Comparison of ENCODE assay signal across 8 cellular contexts in genomic region chr22:35349704-35350538, GRCh38. TPM values are rescaled to one million over a fixed set of nuclear protein-coding genes. Genes with fewer than 3 reads are reported as not detected.
A peak's percentile ranks its signal among the peaks of the same experiment; 100 is the strongest.
DNase-seq lines count a peak whose midpoint lies in the region; ATAC-seq and TF ChIP-seq lines count a peak whose summit lies in the region.

No MANE protein-coding gene starts in this region.

- H3K27ac ChIP-seq in right lobe of liver, result peak overlapping the region in 1 of 3 donors; percentile 11

- no peaks in the 10 kb centered on the region for H3K27me3 ChIP-seq in right lobe of liver

- H3K36me3 Mint-ChIP-seq in type B pancreatic cell, result no peaks in the 10 kb centered on the region

- DNase-seq in NCI-H82 (lab: John Stamatoyannopoulos, UW) (peak; percentile 60), NCI-H82 treated with DMSO at 0.1 percent for 48 hours (lab: John Stamatoyannopoulos, UW; ENCODE audit: unreplicated experiment) (no peak), right lobe of liver (peak in 1 of 3 donors; percentile 59), type B pancreatic cell (ENCODE audit: extremely low spot score, unreplicated experiment) (no peak)

- intact Hi-C loops in right lobe of liver (cut with DNase I), result loop anchor here (5.0 to 10.0 kb wide), 3 partner anchors 65 to 232 kb away; no protein-coding TSS in a partner anchor

- ATAC-seq in SK-N-SH treated with all-trans-retinoic acid at 6 μM for 48 hours (peak; percentile 44), right lobe of liver (peak; percentile 1 to 19 (median 10)), GM21619 (IDR thresholded peaks at IDR 0.05; ENCODE audit: unreplicated experiment) (no peak), HG02840 (IDR thresholded peaks at IDR 0.05; ENCODE audit: low FRiP score, unreplicated experiment) (no peak), GM18861 (IDR thresholded peaks at IDR 0.05; ENCODE audit: unreplicated experiment) (no peak)

- TF ChIP-seq POLR2A in right lobe of liver (IDR thresholded peaks at IDR 0.05), result no peak

- 35% methylated on average over 6 of the region's 17 CpGs for whole genome bisulfite sequencing in right lobe of liver (ENCODE audit: insufficient coverage, low coverage, low lambda C conversion rate, missing lambda C conversion rate)

- H3K4me3 Mint-ChIP-seq in type B pancreatic cell, result peak overlapping the region; percentile 34

- peak overlapping the region; percentile 81 for H3K27ac Mint-ChIP-seq in type B pancreatic cell

- H3K27me3 Mint-ChIP-seq in type B pancreatic cell, result peaks cover 5% of the 10 kb centered on the region

- H3K4me1 Mint-ChIP-seq in type B pancreatic cell (ENCODE audit: unreplicated experiment), result peaks cover 20% of the 10 kb centered on the region

- no peak for TF ChIP-seq CTCF in right lobe of liver (IDR thresholded peaks at IDR 0.05)
- no peak for TF ChIP-seq CTCF in type B pancreatic cell (conservative IDR thresholded peaks at IDR 0.05)

- no peak overlapping the region for H3K4me3 ChIP-seq in right lobe of liver

- peaks cover 0 to 7% (median 1%) of the 10 kb centered on the region in 4 donors for H3K36me3 ChIP-seq in right lobe of liver

- no peaks in the 10 kb centered on the region for H3K9me3 Mint-ChIP-seq in type B pancreatic cell

- H3K4me1 ChIP-seq in right lobe of liver, result peaks cover 0 to 20% (median 0%) of the 10 kb centered on the region in 4 donors

- no peaks in the 10 kb centered on the region for H3K9me3 ChIP-seq in right lobe of liver

TF ChIP-seq in SK-N-SH treated with all-trans-retinoic acid at 6 μM for 48 hours, 23 proteins besides CTCF, POLR2A, EP300 and RAD21:
- no peak for TF ChIP-seq ZNF565 (CRISPR knock-in tag; conservative IDR thresholded peaks at IDR 0.05; ENCODE audit: low read depth)
- TF ChIP-seq ISL1 (CRISPR knock-in tag; IDR thresholded peaks at IDR 0.05), result no peak
- TF ChIP-seq SNAI2 (CRISPR knock-in tag; IDR thresholded peaks at IDR 0.05), result no peak
- TF ChIP-seq RARB (CRISPR knock-in tag; IDR thresholded peaks at IDR 0.05), result no peak
- TF ChIP-seq ZC3H10 (CRISPR knock-in tag; IDR thresholded peaks at IDR 0.05), result no peak
- TF ChIP-seq CREB5 (CRISPR knock-in tag; IDR thresholded peaks at IDR 0.05; ENCODE audit: low read depth), result no peak
- TF ChIP-seq ARNTL (CRISPR knock-in tag; IDR thresholded peaks at IDR 0.05; ENCODE audit: borderline replicate concordance, low read depth), result no peak
- TF ChIP-seq ZFP3 (CRISPR knock-in tag; IDR thresholded peaks at IDR 0.05), result no peak
- no peak for TF ChIP-seq CSRNP3 (CRISPR knock-in tag; IDR thresholded peaks at IDR 0.05)
- TF ChIP-seq ZNF8 (CRISPR knock-in tag; IDR thresholded peaks at IDR 0.05), result no peak
- no peak for TF ChIP-seq TSHZ2 (CRISPR knock-in tag; IDR thresholded peaks at IDR 0.05)
- TF ChIP-seq ZFP30 (CRISPR knock-in tag; IDR thresholded peaks at IDR 0.05), result no peak
- TF ChIP-seq TOX (CRISPR knock-in tag; IDR thresholded peaks at IDR 0.05; ENCODE audit: borderline replicate concordance), result no peak

RNA-seq across cellular contexts. Expression of gene HMOX1, which starts 31.0 kb away (rescaled TPM):
- 100 to 1,000 TPM in 1 of 6 experiments, 10 to 100 TPM in 5; 15.7 to 255 (median 47.2) TPM for total RNA-seq in right lobe of liver
- 4.1 and 7.7 TPM in 2 replicates for total RNA-seq in type B pancreatic cell (ENCODE audit: low replicate concordance)

RNA-seq across cellular contexts. Expression of gene MCM5, which starts 50.0 kb away (rescaled TPM):
- total RNA-seq in right lobe of liver, result 10 to 100 TPM in 4 of 6 experiments, 1 to 10 TPM in 2; 6.7 to 35.9 (median 13.4) TPM
- 45.5 and 98.0 TPM in 2 replicates for total RNA-seq in type B pancreatic cell (ENCODE audit: low replicate concordance)

RNA-seq across cellular contexts. Expression of gene TOM1, which starts 50.2 kb away (rescaled TPM):
- total RNA-seq in right lobe of liver (100 to 1,000 TPM in 2 of 6 experiments, 10 to 100 TPM in 4; 45.0 to 124 (median 54.0) TPM), type B pancreatic cell (ENCODE audit: low replicate concordance) (27.0 and 37.6 TPM in 2 replicates)

Comparison
In these comparisons a context has a peak if more than half of its experiments do, and no peak if none do; other contexts are left out.
1. ATAC-seq: peak in SK-N-SH treated with all-trans-retinoic acid at 6 μM for 48 hours (single experiment) and right lobe of liver (4 of 4); none in GM21619 (single experiment), HG02840 (single experiment) and GM18861 (single experiment).